10 cellular contexts compared by ENCODE assay signal in the genomic region with DNA sequence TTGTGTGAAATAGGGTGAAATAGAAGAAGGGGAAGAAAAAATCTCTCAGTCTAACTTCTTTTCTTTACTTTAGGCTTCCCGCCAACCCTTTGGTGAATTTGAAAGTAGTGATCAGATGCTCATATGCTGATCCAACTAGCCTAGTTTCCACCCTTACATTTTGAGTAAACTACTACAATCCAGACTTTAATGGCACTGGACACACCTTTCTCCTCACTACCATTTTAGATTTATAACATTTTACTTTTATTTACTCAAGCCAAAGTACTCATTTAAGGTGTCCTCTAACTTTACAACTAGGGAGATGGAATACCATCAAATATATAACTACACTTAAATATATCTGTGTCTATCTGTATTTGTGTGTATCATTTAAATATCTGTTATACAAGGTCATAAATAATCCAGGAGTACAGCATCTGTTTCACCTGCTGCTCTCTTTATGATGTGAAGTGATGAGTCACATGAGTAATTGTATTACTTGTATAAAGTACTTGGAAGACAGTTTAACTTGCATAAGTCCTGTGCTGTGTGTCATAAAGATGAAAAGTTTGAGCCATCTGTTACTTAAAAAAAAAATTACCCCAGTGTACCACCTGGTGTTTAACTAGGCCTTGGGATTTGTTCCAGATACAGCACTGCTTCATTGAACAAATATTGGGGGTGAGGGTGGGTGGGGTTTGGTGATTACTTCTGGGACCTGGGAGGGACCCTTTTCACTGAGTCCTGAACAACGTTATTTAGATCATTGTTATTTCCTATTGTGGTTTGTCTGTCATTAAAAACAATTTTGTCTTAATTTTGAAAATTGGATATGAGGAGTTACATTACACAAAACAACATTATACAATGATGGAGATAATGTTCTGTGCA.
DNase-seq lines count a peak whose midpoint lies in the region; ATAC-seq and TF ChIP-seq lines count a peak whose summit lies in the region.
"Had no signal": no experiment of that assay in that cellular context is flagged by ENCODE, and none has a peak within 500 bp of the region (broad histone marks: within the 10 kb centered on the region; RNA-seq: fewer than 3 reads in every experiment).

No MANE protein-coding gene starts in this region.

- H2AFZ ChIP-seq in smooth muscle cell (ENCODE audit: low read depth): no peak overlapping the region

- H3K79me2 ChIP-seq in smooth muscle cell (ENCODE audit: low read depth): peaks cover 14% of the 10 kb centered on the region

- ATAC-seq in activated naive CD8-positive, alpha-beta T cell treated with anti-CD3 and anti-CD28 coated beads, Interleukin-2, amount 50 U/mL, for 24 hours: peak; percentile 64
- ATAC-seq in GM19328 (IDR thresholded peaks at IDR 0.05; ENCODE audit: unreplicated experiment) (no peak), HG02970 (IDR thresholded peaks at IDR 0.05; ENCODE audit: low FRiP score, unreplicated experiment) (no peak)

- H3K4me1 ChIP-seq in smooth muscle cell (ENCODE audit: low read depth): peaks cover 46% of the 10 kb centered on the region

- H3K4me1 Mint-ChIP-seq in activated T-cell treated with anti-CD3 and anti-CD28 coated beads, Interleukin-2, amount 50 U/mL, for 24 hours (ENCODE audit: low read depth): peaks cover 80% of the 10 kb centered on the region
- peaks cover 78% of the 10 kb centered on the region for H3K4me1 Mint-ChIP-seq in activated naive CD8-positive, alpha-beta T cell treated with anti-CD3 and anti-CD28 coated beads, Interleukin-2, amount 50 U/mL, for 24 hours

- peak overlapping the region; percentile 41 for H3K27ac Mint-ChIP-seq in activated T-cell treated with anti-CD3 and anti-CD28 coated beads, Interleukin-2, amount 50 U/mL, for 24 hours
- H3K27ac Mint-ChIP-seq in activated naive CD8-positive, alpha-beta T cell treated with anti-CD3 and anti-CD28 coated beads, Interleukin-2, amount 50 U/mL, for 24 hours: no peak overlapping the region

- no peak overlapping the region for H3K9ac ChIP-seq in smooth muscle cell (ENCODE audit: low read depth)

- H4K20me1 ChIP-seq in smooth muscle cell (ENCODE audit: low read depth): no peaks in the 10 kb centered on the region

- 84% methylated on average over 2 of the region's 2 CpGs for WGBS in smooth muscle cell (ENCODE audit: low lambda C conversion rate)

- TF ChIP-seq CTCF in smooth muscle cell (IDR thresholded peaks at IDR 0.05; ENCODE audit: borderline replicate concordance, insufficient read depth, poor library complexity, severe bottlenecking): no peak

- H3K9me3 ChIP-seq in smooth muscle cell (replicated peaks; ENCODE audit: low read depth): no peaks in the 10 kb centered on the region
- H3K9me3 ChIP-seq: ovary had no signal

- no peaks in the 10 kb centered on the region for H3K36me3 ChIP-seq in smooth muscle cell (ENCODE audit: low read depth)
- H3K36me3 ChIP-seq: ovary had no signal

- no peak for DNase-seq in activated T-cell treated with anti-CD3 and anti-CD28 coated beads, Interleukin-2, amount 50 U/mL, for 24 hours
- DNase-seq in activated T-cell treated with anti-CD3 and anti-CD28 coated beads, Interleukin-2, amount 50 U/mL, for 1 hour: no peak
- DNase-seq in NCI-H1694 treated with DMSO at 0.1 percent for 48 hours (lab: John Stamatoyannopoulos, UW) (peak; percentile 93), smooth muscle cell (lab: John Stamatoyannopoulos, UW; ENCODE audit: unreplicated experiment) (no peak), GDM1 (lab: John Stamatoyannopoulos, UW) (no peak)
- DNase-seq in activated naive CD8-positive, alpha-beta T cell treated with anti-CD3 and anti-CD28 coated beads, Interleukin-2, amount 50 U/mL, for 24 hours: no peak
- DNase-seq: activated CD4-positive, alpha-beta T cell treated with anti-CD3 and anti-CD28 coated beads, Interleukin-2, amount 50 U/mL, for 1 hour; ovary had no signal

- peak overlapping the region; percentile 83 for H3K27ac ChIP-seq in smooth muscle cell (ENCODE audit: low read depth)
- H3K27ac ChIP-seq: ovary had no signal

- H3K27me3 Mint-ChIP-seq in activated T-cell treated with anti-CD3 and anti-CD28 coated beads, Interleukin-2, amount 50 U/mL, for 24 hours: no peaks in the 10 kb centered on the region
- H3K27me3 Mint-ChIP-seq in activated naive CD8-positive, alpha-beta T cell treated with anti-CD3 and anti-CD28 coated beads, Interleukin-2, amount 50 U/mL, for 24 hours: no peaks in the 10 kb centered on the region

- peaks cover 1% of the 10 kb centered on the region for H3K36me3 Mint-ChIP-seq in activated T-cell treated with anti-CD3 and anti-CD28 coated beads, Interleukin-2, amount 50 U/mL, for 24 hours (ENCODE audit: low read depth)
- peaks cover 2% of the 10 kb centered on the region for H3K36me3 Mint-ChIP-seq in activated naive CD8-positive, alpha-beta T cell treated with anti-CD3 and anti-CD28 coated beads, Interleukin-2, amount 50 U/mL, for 24 hours (ENCODE audit: low read depth)

- no peak overlapping the region for H3K4me3 Mint-ChIP-seq in activated T-cell treated with anti-CD3 and anti-CD28 coated beads, Interleukin-2, amount 50 U/mL, for 24 hours
- H3K4me3 Mint-ChIP-seq in activated naive CD8-positive, alpha-beta T cell treated with anti-CD3 and anti-CD28 coated beads, Interleukin-2, amount 50 U/mL, for 24 hours: no peak overlapping the region

- H3K4me2 ChIP-seq in smooth muscle cell: no peak overlapping the region

- H3K9me3 Mint-ChIP-seq in activated T-cell treated with anti-CD3 and anti-CD28 coated beads, Interleukin-2, amount 50 U/mL, for 24 hours: no peaks in the 10 kb centered on the region
- H3K9me3 Mint-ChIP-seq in activated naive CD8-positive, alpha-beta T cell treated with anti-CD3 and anti-CD28 coated beads, Interleukin-2, amount 50 U/mL, for 24 hours: no peaks in the 10 kb centered on the region

- H3F3A ChIP-seq in smooth muscle cell (ENCODE audit: low read depth): peaks cover 9% of the 10 kb centered on the region

- H3K4me3 ChIP-seq in smooth muscle cell: no peak overlapping the region
- H3K4me3 ChIP-seq: ovary had no signal

- no peaks in the 10 kb centered on the region for H3K27me3 ChIP-seq in smooth muscle cell (ENCODE audit: low read depth)
- H3K27me3 ChIP-seq: ovary had no signal
